Comparison of ENCODE assay signal across 12 cellular contexts in genomic region chr14:70289138-70289537, GRCh38.
DNase-seq lines count a peak whose midpoint lies in the region; FAIRE-seq and TF ChIP-seq lines count a peak whose summit lies in the region.
"Had no signal": no experiment of that assay in that cellular context is flagged by ENCODE, and none has a peak within 500 bp of the region (broad histone marks: within the 10 kb centered on the region; RNA-seq: fewer than 3 reads in every experiment).

No MANE protein-coding gene starts in this region.

- no peaks in the 10 kb centered on the region for H3K4me1 ChIP-seq in breast epithelium
- H3K4me1 ChIP-seq: prostate gland, tibial artery had no signal

- no peaks in the 10 kb centered on the region for H3K4me1 Mint-ChIP-seq in activated naive CD4-positive, alpha-beta T cell treated with anti-CD3 and anti-CD28 coated beads, Interleukin-2, amount 10 ng/mL, durations not matched to agents 7 days and 5 days

- TF ChIP-seq POLR2A in breast epithelium (IDR thresholded peaks at IDR 0.05), result no peak

- intact Hi-C loops in breast epithelium (cut with DNase I; ENCODE audit: low total_unique reads), result no loop called here

- peak; percentile 60 for FAIRE-seq in GM19239 (lab: Jason Lieb, UNC)

- H3K27me3 ChIP-seq in breast epithelium, result no peaks in the 10 kb centered on the region
- H3K27me3 ChIP-seq: tibial artery had no signal

- H3K9ac ChIP-seq in SK-N-MC (ENCODE audit: insufficient read length), result no peak overlapping the region

- no peak overlapping the region for H3K4me3 Mint-ChIP-seq in activated naive CD4-positive, alpha-beta T cell treated with anti-CD3 and anti-CD28 coated beads, Interleukin-2, amount 10 ng/mL, durations not matched to agents 7 days and 5 days

- H3K36me3 Mint-ChIP-seq in activated naive CD4-positive, alpha-beta T cell treated with anti-CD3 and anti-CD28 coated beads, Interleukin-2, amount 10 ng/mL, durations not matched to agents 7 days and 5 days, result no peaks in the 10 kb centered on the region

- CTCF ChIA-PET in activated naive CD4-positive, alpha-beta T cell treated with anti-CD3 and anti-CD28 coated beads, Interleukin-2, amount 10 ng/mL, durations not matched to agents 7 days and 5 days (lab: Charles Lee), result no interaction called here

- H3K27ac Mint-ChIP-seq in activated naive CD4-positive, alpha-beta T cell treated with anti-CD3 and anti-CD28 coated beads, Interleukin-2, amount 10 ng/mL, durations not matched to agents 7 days and 5 days, result no peak overlapping the region

- H3K4me3 ChIP-seq in SK-N-MC (peak overlapping the region; percentile 25; the same call in 1 of the 2 replicates), breast epithelium (no peak overlapping the region)
- H3K4me3 ChIP-seq: prostate gland, tibial artery had no signal

- H3K27ac ChIP-seq in SK-N-MC (no peak overlapping the region), breast epithelium (no peak overlapping the region)
- H3K27ac ChIP-seq: prostate gland, tibial artery had no signal

- peaks cover 2% of the 10 kb centered on the region for H3K9me3 Mint-ChIP-seq in activated naive CD4-positive, alpha-beta T cell treated with anti-CD3 and anti-CD28 coated beads, Interleukin-2, amount 10 ng/mL, durations not matched to agents 7 days and 5 days

- no peaks in the 10 kb centered on the region for H3K27me3 Mint-ChIP-seq in activated naive CD4-positive, alpha-beta T cell treated with anti-CD3 and anti-CD28 coated beads, Interleukin-2, amount 10 ng/mL, durations not matched to agents 7 days and 5 days

- no peak for TF ChIP-seq CTCF in breast epithelium (IDR thresholded peaks at IDR 0.05)

- DNase-seq in GM19239 (ENCODE audit: insufficient read length, low spot score), result peak; percentile 28
- DNase-seq in SK-N-MC (ENCODE audit: low read depth, low spot score), result peak; percentile 8
- peak; percentile 31 for DNase-seq in activated naive CD4-positive, alpha-beta T cell treated with anti-CD3 and anti-CD28 coated beads, Interleukin-2, amount 10 ng/mL, durations not matched to agents 7 days and 5 days
- DNase-seq in stimulated activated CD8-positive, alpha-beta memory T cell treated with anti-CD3 and anti-CD28 coated beads, Interleukin-15, amount 100 ng/mL, for 48 hours (ENCODE audit: low read depth in 2 of 2), result peak; percentile 25 to 47
- no peak for DNase-seq in breast epithelium (ENCODE audit: low spot score in 2 of 2)
- no peak for DNase-seq in activated gamma-delta T cell (lab: John Stamatoyannopoulos, UW)
- DNase-seq in kidney tubule cell (ENCODE audit: low spot score), result no peak
- DNase-seq in AG08396 (ENCODE audit: low spot score), result no peak
- DNase-seq: NCI-H69, T-helper 9 cell, tibial artery had no signal

- H3K9me3 ChIP-seq in SK-N-MC (ENCODE audit: low read depth, low read length) (no peaks in the 10 kb centered on the region), breast epithelium (no peaks in the 10 kb centered on the region)
- H3K9me3 ChIP-seq: prostate gland, tibial artery had no signal

- no peaks in the 10 kb centered on the region for H3K36me3 ChIP-seq in SK-N-MC (ENCODE audit: insufficient read depth, low read length)
- H3K36me3 ChIP-seq in breast epithelium, result no peaks in the 10 kb centered on the region
- H3K36me3 ChIP-seq: prostate gland, tibial artery had no signal

Comparison
In these comparisons a context has a peak if more than half of its experiments do, and no peak if none do; other contexts are left out.
1. DNase-seq: peak in GM19239 (single experiment), SK-N-MC (single experiment), activated naive CD4-positive, alpha-beta T cell treated with anti-CD3 and anti-CD28 coated beads, Interleukin-2, amount 10 ng/mL, durations not matched to agents 7 days and 5 days (single experiment) and stimulated activated CD8-positive, alpha-beta memory T cell treated with anti-CD3 and anti-CD28 coated beads, Interleukin-15, amount 100 ng/mL, for 48 hours (2 of 2); none in breast epithelium (0 of 2), activated gamma-delta T cell (single experiment), kidney tubule cell (single experiment) and AG08396 (single experiment).